28 cellular contexts compared by ENCODE assay signal in the genomic region with DNA sequence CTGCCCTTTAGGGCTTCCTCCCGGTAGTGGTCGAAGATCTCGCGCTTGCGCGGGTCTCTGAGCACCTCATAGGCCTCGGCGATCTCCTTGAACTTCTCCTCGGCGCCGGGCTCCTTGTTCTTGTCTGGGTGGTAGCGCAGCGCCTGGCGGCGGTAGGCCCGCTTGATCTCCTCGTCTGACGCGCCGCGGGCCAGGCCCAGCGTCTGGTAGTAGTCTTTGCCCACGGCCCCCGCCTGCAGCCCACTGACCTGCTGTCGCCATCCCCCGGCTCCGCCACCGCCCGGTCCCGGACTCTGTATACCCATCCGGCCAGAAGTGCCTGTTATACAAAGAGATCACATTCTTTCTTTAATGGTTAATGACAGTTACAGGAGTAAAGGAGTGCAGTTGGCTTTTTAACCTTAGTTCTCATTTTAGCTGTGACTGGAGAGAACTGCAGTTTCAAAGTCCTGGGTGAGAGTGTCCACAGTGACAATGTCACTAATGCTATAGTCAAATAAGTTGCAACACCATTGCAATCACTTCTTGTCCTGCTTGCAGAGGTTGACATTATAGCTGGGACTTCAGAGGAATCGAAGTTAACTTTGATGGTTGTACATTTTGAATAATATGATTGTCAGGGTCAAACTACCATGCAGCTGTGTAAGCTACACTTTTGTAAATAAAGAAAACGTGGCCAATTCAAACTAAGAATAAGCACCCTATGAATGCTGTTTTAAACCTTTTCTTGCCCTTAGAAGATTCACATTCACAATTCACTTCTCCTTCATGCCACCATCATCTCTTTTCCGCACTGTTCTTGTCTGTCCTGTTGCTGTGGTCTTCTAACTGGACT. TPM values are rescaled to one million over a fixed set of nuclear protein-coding genes. Genes with fewer than 3 reads are reported as not detected.
"Had no signal": no experiment of that assay in that cellular context is flagged by ENCODE, and none has a peak within 500 bp of the region (broad histone marks: within the 10 kb centered on the region; RNA-seq: fewer than 3 reads in every experiment).

No MANE protein-coding gene starts in this region.

- H3K9me3 ChIP-seq: adrenal gland, body of pancreas, neutrophil, suprapubic skin had no signal

- H3K4me3 Mint-ChIP-seq: activated naive CD4-positive, alpha-beta T cell treated with anti-CD3 and anti-CD28 coated beads for 36 hours; activated naive CD8-positive, alpha-beta T cell treated with anti-CD3 and anti-CD28 coated beads for 36 hours; naive B cell; nephron progenitor cell; stimulated activated memory B cell treated with anti-CD40 and anti-IgM and Interleukin-4, amounts not matched to agents 10 μg/mL and 1 μg/mL and 100 μg/mL, for 72 hours had no signal

- H3K36me3 ChIP-seq: adrenal gland, neutrophil, suprapubic skin, tibial nerve had no signal

- H3K4me1 ChIP-seq: suprapubic skin, tibial nerve had no signal

- H3K27ac ChIP-seq: adrenal gland, body of pancreas, coronary artery, dorsolateral prefrontal cortex, neutrophil, skin epidermis, suprapubic skin, tibial nerve had no signal

- DNase-seq: activated CD4-positive, alpha-beta T cell treated with anti-CD3 and anti-CD28 coated beads for 1 hour; activated CD4-positive, alpha-beta T cell treated with anti-CD3 and anti-CD28 coated beads, Interleukin-2, amount 50 U/mL, for 1 hour; activated effector memory CD4-positive, alpha-beta T cell treated with Interleukin-2 at 50 U/mL for 16 hours; activated naive CD4-positive, alpha-beta T cell treated with anti-CD3 and anti-CD28 coated beads for 36 hours; activated naive CD8-positive, alpha-beta T cell treated with anti-CD3 and anti-CD28 coated beads for 36 hours; activated T-cell treated with anti-CD3 and anti-CD28 coated beads for 4 hours; adrenal gland; body of pancreas; cerebellar nuclear complex; dorsolateral prefrontal cortex; effector memory CD4-positive, alpha-beta T cell; erythroblast; head of caudate nucleus; hippocampal formation; left colon; naive B cell; nephron progenitor cell; stimulated activated CD4-positive, alpha-beta T cell treated with anti-CD3 and anti-CD28 coated beads, Interleukin-4, amount 100 ng/mL, for 24 hours; T-helper 2 cell had no signal

- H3K27ac Mint-ChIP-seq: activated naive CD4-positive, alpha-beta T cell treated with anti-CD3 and anti-CD28 coated beads for 36 hours; activated naive CD8-positive, alpha-beta T cell treated with anti-CD3 and anti-CD28 coated beads for 36 hours; stimulated activated memory B cell treated with anti-CD40 and anti-IgM and Interleukin-4, amounts not matched to agents 10 μg/mL and 1 μg/mL and 100 μg/mL, for 72 hours had no signal

- FAIRE-seq: keratinocyte had no signal

- H3K27me3 Mint-ChIP-seq: activated naive CD8-positive, alpha-beta T cell treated with anti-CD3 and anti-CD28 coated beads for 36 hours; naive B cell; stimulated activated memory B cell treated with anti-CD40 and anti-IgM and Interleukin-4, amounts not matched to agents 10 μg/mL and 1 μg/mL and 100 μg/mL, for 72 hours had no signal

- H3K36me3 Mint-ChIP-seq: activated naive CD8-positive, alpha-beta T cell treated with anti-CD3 and anti-CD28 coated beads for 36 hours; naive B cell; stimulated activated memory B cell treated with anti-CD40 and anti-IgM and Interleukin-4, amounts not matched to agents 10 μg/mL and 1 μg/mL and 100 μg/mL, for 72 hours had no signal

- H3K4me1 Mint-ChIP-seq: activated naive CD8-positive, alpha-beta T cell treated with anti-CD3 and anti-CD28 coated beads for 36 hours; naive B cell; nephron progenitor cell; stimulated activated memory B cell treated with anti-CD40 and anti-IgM and Interleukin-4, amounts not matched to agents 10 μg/mL and 1 μg/mL and 100 μg/mL, for 72 hours had no signal

- H3K4me3 ChIP-seq: adrenal gland, body of pancreas, coronary artery, dorsolateral prefrontal cortex, lung, skin epidermis, suprapubic skin, tibial nerve had no signal

- H3K27me3 ChIP-seq: adrenal gland, body of pancreas, dorsolateral prefrontal cortex, neutrophil, suprapubic skin, tibial nerve had no signal

- ATAC-seq: body of pancreas; left colon; sciatic nerve; stimulated activated memory B cell treated with anti-CD40 and anti-IgM and Interleukin-4, amounts not matched to agents 10 μg/mL and 1 μg/mL and 100 μg/mL, for 72 hours had no signal

- H3K9me3 Mint-ChIP-seq: activated naive CD4-positive, alpha-beta T cell treated with anti-CD3 and anti-CD28 coated beads for 36 hours; activated naive CD8-positive, alpha-beta T cell treated with anti-CD3 and anti-CD28 coated beads for 36 hours; nephron progenitor cell; stimulated activated memory B cell treated with anti-CD40 and anti-IgM and Interleukin-4, amounts not matched to agents 10 μg/mL and 1 μg/mL and 100 μg/mL, for 72 hours had no signal

RNA-seq across cellular contexts. Expression of a gene that starts 35.3 kb away (rescaled TPM):
- total RNA-seq: activated naive CD4-positive, alpha-beta T cell treated with anti-CD3 and anti-CD28 coated beads for 36 hours; activated naive CD8-positive, alpha-beta T cell treated with anti-CD3 and anti-CD28 coated beads for 36 hours had no signal
